24 cellular contexts compared by ENCODE assay signal in the genomic region with DNA sequence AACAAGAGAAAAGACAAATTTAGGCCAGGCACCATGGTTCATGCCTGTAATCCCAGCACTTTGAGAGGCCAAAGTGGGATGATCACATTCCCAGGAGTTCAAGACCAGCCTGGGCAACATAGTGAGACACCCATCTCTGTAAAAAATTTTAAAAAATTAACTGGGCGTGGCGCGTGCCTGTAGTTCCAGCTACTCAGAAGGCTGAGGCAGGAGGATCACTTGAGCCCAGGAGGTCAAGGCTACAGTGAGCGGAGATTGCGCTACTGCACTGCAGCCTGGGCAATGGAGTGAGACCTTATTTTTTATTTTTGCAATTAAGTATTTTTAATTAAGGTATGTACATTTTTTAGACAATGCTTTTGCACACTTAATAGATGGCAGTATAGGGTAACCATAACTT. TPM values are rescaled to one million over a fixed set of nuclear protein-coding genes. Genes with fewer than 3 reads are reported as not detected.
A peak's percentile ranks its signal among the peaks of the same experiment; 100 is the strongest.
DNase-seq lines count a peak whose midpoint lies in the region; ATAC-seq, FAIRE-seq and TF ChIP-seq lines count a peak whose summit lies in the region.
"Had no signal": no experiment of that assay in that cellular context is flagged by ENCODE, and none has a peak within 500 bp of the region (broad histone marks: within the 10 kb centered on the region; RNA-seq: fewer than 3 reads in every experiment).

No MANE protein-coding gene starts in this region.

- TF ChIP-seq RAD21 in HepG2 (CRISPR knock-in tag; IDR thresholded peaks at IDR 0.05) = no peak

- TF ChIP-seq EP300 in HepG2 (IDR thresholded peaks at IDR 0.05; ENCODE audit: low read depth in 2 of 2, low read length in 2 of 2) (no peak), HepG2 (CRISPR knock-in tag; IDR thresholded peaks at IDR 0.05; ENCODE audit: borderline replicate concordance) (no peak)

- CTCF ChIA-PET in HepG2 (lab: Yijun Ruan, JAX; ENCODE audit: low intra/inter-chr PET ratio, low total read pairs) = no interaction called here
- CTCF ChIA-PET in activated naive CD4-positive, alpha-beta T cell treated with anti-CD3 and anti-CD28 coated beads for 36 hours (lab: Charles Lee) = interaction anchor here (1.0 kb wide), 1 partner anchor 11 kb away, joined by 3 read pairs; no protein-coding TSS in a partner anchor

- TF ChIP-seq POLR2A in HepG2 (IDR thresholded peaks at IDR 0.05; ENCODE audit: insufficient read depth in 1 of 2, low read depth in 2 of 2, low read length in 2 of 2) = no peak
- TF ChIP-seq POLR2A in right lobe of liver (IDR thresholded peaks at IDR 0.05) = no peak

- intact Hi-C loops in HepG2 (cut with micrococcal nuclease; ENCODE audit: unreplicated experiment) = no loop called here
- intact Hi-C loops in right lobe of liver (cut with DNase I) = no loop called here
- intact Hi-C loops in activated naive CD4-positive, alpha-beta T cell treated with anti-CD3 and anti-CD28 coated beads for 36 hours (cut with micrococcal nuclease) = no loop called here

- H3K4me2 ChIP-seq in HepG2 (ENCODE audit: low read depth, low read length) (no peak overlapping the region), Loucy (ENCODE audit: low read depth, low read length, poor library complexity, severe bottlenecking) (peak overlapping the region; percentile 85)

- no peak for ATAC-seq in HepG2
- no peak for ATAC-seq in right lobe of liver
- ATAC-seq in HG02588 (IDR thresholded peaks at IDR 0.05; ENCODE audit: unreplicated experiment) = no peak

- peaks cover 0 to 11% of the 10 kb centered on the region in 2 experiments; a peak in 2 of 5 replicates for H3K36me3 ChIP-seq in HepG2 (replicated peaks in 1 of 2; ENCODE audit: control insufficient read depth in 1 of 2, insufficient read depth in 2 of 2, low read length in 2 of 2)
- no peaks in the 10 kb centered on the region for H3K36me3 ChIP-seq in right lobe of liver
- H3K36me3 ChIP-seq in Loucy (ENCODE audit: insufficient read depth, low read length) = no peaks in the 10 kb centered on the region

- no peaks in the 10 kb centered on the region for H3K27me3 Mint-ChIP-seq in neural crest cell (ENCODE audit: low read depth)
- peaks cover under 1% of the 10 kb centered on the region for H3K27me3 Mint-ChIP-seq in activated naive CD4-positive, alpha-beta T cell treated with anti-CD3 and anti-CD28 coated beads for 36 hours (ENCODE audit: low read depth)
- H3K27me3 Mint-ChIP-seq: B cell; CD4-positive, alpha-beta memory T cell had no signal

- no peak overlapping the region for H3K27ac ChIP-seq in HepG2 (ENCODE audit: extremely low read length, insufficient read depth, low read length)
- no peak overlapping the region for H3K27ac ChIP-seq in right lobe of liver
- H3K27ac ChIP-seq: 22Rv1, BLaER1, C4-2B had no signal

- H3K9me3 ChIP-seq in HepG2 (ENCODE audit: low read length) = no peaks in the 10 kb centered on the region
- no peaks in the 10 kb centered on the region for H3K9me3 ChIP-seq in right lobe of liver
- H3K9me3 ChIP-seq in Loucy (ENCODE audit: insufficient read depth, low read depth, low read length) = no peaks in the 10 kb centered on the region
- H3K9me3 ChIP-seq: BLaER1, HAP-1 had no signal

- H3K79me2 ChIP-seq in HepG2 (ENCODE audit: insufficient read depth, low read length) = peaks cover 58% of the 10 kb centered on the region
- H3K79me2 ChIP-seq in Loucy (ENCODE audit: insufficient read depth, low read length) = peaks cover 68% of the 10 kb centered on the region

- DNase-seq in HepG2 (ENCODE audit: low spot score) = no peak
- no peak for DNase-seq in right lobe of liver
- no peak for DNase-seq in neural crest cell (ENCODE audit: low read depth, low spot score)
- DNase-seq in midbrain (lab: John Stamatoyannopoulos, UW) = no peak
- no peak for DNase-seq in activated naive CD4-positive, alpha-beta T cell treated with anti-CD3 and anti-CD28 coated beads for 36 hours
- DNase-seq in medulla oblongata (ENCODE audit: extremely low spot score) = no peak
- DNase-seq: Calu3; CD4-positive, alpha-beta memory T cell; COR-L47; DMS53; DMS79 treated with DMSO at 0.1 percent for 48 hours; GF-D8; GOT3 had no signal

- H3K4me1 Mint-ChIP-seq in neural crest cell = peaks cover 25% of the 10 kb centered on the region
- H3K4me1 Mint-ChIP-seq in activated naive CD4-positive, alpha-beta T cell treated with anti-CD3 and anti-CD28 coated beads for 36 hours (ENCODE audit: low read depth) = peaks cover 24% of the 10 kb centered on the region

- H3K9me3 Mint-ChIP-seq in neural crest cell = no peaks in the 10 kb centered on the region
- H3K9me3 Mint-ChIP-seq in activated naive CD4-positive, alpha-beta T cell treated with anti-CD3 and anti-CD28 coated beads for 36 hours = no peaks in the 10 kb centered on the region
- H3K9me3 Mint-ChIP-seq: CD4-positive, alpha-beta memory T cell had no signal

- BruUV-seq in HepG2 (replicated peaks; lab: Mats Ljungman, UMichigan) = no TSS peak

- H3K4me1 ChIP-seq in HepG2 (ENCODE audit: insufficient read depth, low read length) = peaks cover 34% of the 10 kb centered on the region
- H3K4me1 ChIP-seq in right lobe of liver = peaks cover 0 to 7% (median 0%) of the 10 kb centered on the region in 4 donors
- peaks cover 9% of the 10 kb centered on the region for H3K4me1 ChIP-seq in Loucy (ENCODE audit: insufficient read depth, low read length, poor library complexity, severe bottlenecking)

- H3K4me3 ChIP-seq in HepG2 (replicated peaks in 1 of 3; ENCODE audit: insufficient read depth in 1 of 3, low read depth in 2 of 3, low read length in 3 of 3) = no peak overlapping the region
- H3K4me3 ChIP-seq in right lobe of liver = no peak overlapping the region
- H3K4me3 ChIP-seq in Loucy (ENCODE audit: low read length, poor library complexity, severe bottlenecking) = peak overlapping the region; percentile 13
- H3K4me3 ChIP-seq: BLaER1, HAP-1 had no signal

- no peaks in the 10 kb centered on the region for H3K9me2 ChIP-seq in Loucy (replicated peaks; ENCODE audit: low read depth, low read length)

- WGBS in HepG2 (ENCODE audit: low lambda C conversion rate) = 98% methylated on average over 5 of the region's 5 CpGs
- WGBS in right lobe of liver (ENCODE audit: insufficient coverage, low coverage, low lambda C conversion rate, missing lambda C conversion rate) = 92% methylated on average over 5 of the region's 5 CpGs

- H3K36me3 Mint-ChIP-seq in neural crest cell (ENCODE audit: low read depth) = peaks cover 4% of the 10 kb centered on the region
- peaks cover 23% of the 10 kb centered on the region for H3K36me3 Mint-ChIP-seq in activated naive CD4-positive, alpha-beta T cell treated with anti-CD3 and anti-CD28 coated beads for 36 hours (ENCODE audit: low read depth)
- H3K36me3 Mint-ChIP-seq: CD4-positive, alpha-beta memory T cell had no signal

- H3K9ac ChIP-seq in HepG2 (ENCODE audit: insufficient read depth, low read depth, low read length) (no peak overlapping the region), Loucy (ENCODE audit: low read depth, low read length, poor library complexity, severe bottlenecking) (no peak overlapping the region)
- H3K9ac ChIP-seq: BLaER1 had no signal

- no peaks in the 10 kb centered on the region for H3F3A ChIP-seq in Loucy (ENCODE audit: low read depth)

- no peak overlapping the region for H3K27ac Mint-ChIP-seq in neural crest cell (ENCODE audit: unreplicated experiment)
- H3K27ac Mint-ChIP-seq in activated naive CD4-positive, alpha-beta T cell treated with anti-CD3 and anti-CD28 coated beads for 36 hours = no peak overlapping the region
- H3K27ac Mint-ChIP-seq: B cell had no signal

- in situ Hi-C loops in HepG2 (cut with HindIII; ENCODE audit: extremely low pct_ligation_motif_present, low pct_unique_long_range_greater_than_20kb) = no loop called here

- H2AFZ ChIP-seq in HepG2 (ENCODE audit: low read length) (no peak overlapping the region), Loucy (ENCODE audit: low read length) (no peak overlapping the region)

- H4K20me1 ChIP-seq in HepG2 (ENCODE audit: insufficient read depth, low read length) (peaks cover 12% of the 10 kb centered on the region; the same call in 1 of the 2 replicates), Loucy (ENCODE audit: insufficient read depth, low read length, poor library complexity, severe bottlenecking) (peaks cover 5% of the 10 kb centered on the region)

- no peaks in the 10 kb centered on the region; a peak in 1 of 5 replicates for H3K27me3 ChIP-seq in HepG2 (ENCODE audit: control insufficient read depth in 1 of 2, insufficient read depth in 2 of 2, low read length in 2 of 2)
- no peaks in the 10 kb centered on the region for H3K27me3 ChIP-seq in right lobe of liver
- H3K27me3 ChIP-seq in Loucy (ENCODE audit: insufficient read depth, low read length, poor library complexity, severe bottlenecking) = no peaks in the 10 kb centered on the region
- H3K27me3 ChIP-seq: BLaER1 had no signal

- FAIRE-seq in HepG2 (lab: Jason Lieb, UNC) = no peak
- FAIRE-seq: A204.1, GM12891, GM18507, H54 had no signal

- peak overlapping the region; percentile 56 for H3K4me3 Mint-ChIP-seq in neural crest cell
- no peak overlapping the region for H3K4me3 Mint-ChIP-seq in activated naive CD4-positive, alpha-beta T cell treated with anti-CD3 and anti-CD28 coated beads for 36 hours

- TF ChIP-seq CTCF in HepG2 (CRISPR knock-in tag; IDR thresholded peaks at IDR 0.05) = no peak
- no peak for TF ChIP-seq CTCF in right lobe of liver (IDR thresholded peaks at IDR 0.05)
- no peak for TF ChIP-seq CTCF in Loucy (conservative IDR thresholded peaks at IDR 0.05; ENCODE audit: low read length)
- no peak for TF ChIP-seq CTCF in neural crest cell (conservative IDR thresholded peaks at IDR 0.05)

- POLR2A ChIA-PET in HepG2 (lab: Yijun Ruan, JAX) = interaction anchor here (1.6 kb wide), 1 partner anchor 10 kb away, joined by 8 read pairs; no protein-coding TSS in a partner anchor

RNA-seq across cellular contexts. Expression of a gene that starts 3.3 kb away (rescaled TPM):
- 39.6 and 51.1 TPM in 2 replicates for total RNA-seq in HepG2 (2016; rRNA removed; fragmentation: Illumina TruSeq; extraction: Trizol)
- total RNA-seq in HepG2 (2016; cell fraction: cytosol; rRNA removed; fragmentation: Illumina TruSeq; extraction: Trizol; ENCODE audit: low read depth) = 27.5 and 29.9 TPM in 2 replicates
- 42.1 and 44.4 TPM in 2 replicates for total RNA-seq in HepG2 (2016; cell fraction: insoluble cytoplasmic fraction; rRNA removed; fragmentation: Illumina TruSeq; extraction: Trizol)
- 32.8 and 39.3 TPM in 2 replicates for total RNA-seq in HepG2 (2016; cell fraction: membrane; rRNA removed; fragmentation: Illumina TruSeq; extraction: Trizol)
- total RNA-seq in HepG2 (2016; cell fraction: nucleus; rRNA removed; fragmentation: Illumina TruSeq; extraction: Trizol) = 42.6 and 54.0 TPM in 2 replicates
- 24.0 and 26.4 TPM in 2 replicates for polyA plus RNA-seq in HepG2 (2011; rRNA removed)
- polyA plus RNA-seq in HepG2 (2011; cell fraction: cytosol; rRNA removed) = 18.3 and 23.7 TPM in 2 replicates
- 27.9 and 29.0 TPM in 2 replicates for polyA plus RNA-seq in HepG2 (2011; cell fraction: nucleus; rRNA removed)
- polyA plus RNA-seq in HepG2 (2012) = 35.8 and 52.4 TPM in 2 replicates
- 35.5 and 38.1 TPM in 2 replicates for polyA plus RNA-seq in HepG2 (2016; cell fraction: cytosol; fragmentation: Illumina TruSeq; extraction: Trizol; ENCODE audit: low read depth)
- 48.1 and 53.8 TPM in 2 replicates for polyA plus RNA-seq in HepG2 (2016; cell fraction: insoluble cytoplasmic fraction; fragmentation: Illumina TruSeq; extraction: Trizol; ENCODE audit: low read depth)
- polyA plus RNA-seq in HepG2 (2016; cell fraction: membrane; fragmentation: Illumina TruSeq; extraction: Trizol; ENCODE audit: low read depth) = 34.4 and 35.3 TPM in 2 replicates
- polyA plus RNA-seq in HepG2 (2016; cell fraction: nucleus; fragmentation: Illumina TruSeq; extraction: Trizol; ENCODE audit: insufficient read depth, low read depth) = 40.0 and 44.5 TPM in 2 replicates
- polyA minus RNA-seq in HepG2 (2011; rRNA and poly(A)+ RNA removed; ENCODE audit: low replicate concordance) = 26.6 and 26.8 TPM in 2 replicates
- 29.7 and 30.9 TPM in 2 replicates for polyA minus RNA-seq in HepG2 (2011; cell fraction: cytosol; rRNA and poly(A)+ RNA removed)
- polyA minus RNA-seq in HepG2 (2011; cell fraction: nucleus; rRNA and poly(A)+ RNA removed) = 73.1 and 90.8 TPM in 2 replicates
- total RNA-seq in right lobe of liver = 10 to 100 TPM in 1 of 6 experiments, 1 to 10 TPM in 5; 1.7 to 11.5 (median 4.9) TPM
- total RNA-seq in neural crest cell = 67.6 and 71.3 TPM in 2 replicates
- total RNA-seq in activated naive CD4-positive, alpha-beta T cell treated with anti-CD3 and anti-CD28 coated beads for 36 hours = 100 to 1,000 TPM; 181 to 194 TPM
